Comparison of ENCODE assay signal across 9 cellular contexts in genomic region chr17:39652635-39653315, GRCh38. TPM values are rescaled to one million over a fixed set of nuclear protein-coding genes. Genes with fewer than 3 reads are reported as not detected.
DNase-seq lines count a peak whose midpoint lies in the region; ATAC-seq and TF ChIP-seq lines count a peak whose summit lies in the region.
"Had no signal": no experiment of that assay in that cellular context is flagged by ENCODE, and none has a peak within 500 bp of the region (broad histone marks: within the 10 kb centered on the region; RNA-seq: fewer than 3 reads in every experiment).

No MANE protein-coding gene starts in this region.

- peaks cover 46% of the 10 kb centered on the region for H3K36me3 Mint-ChIP-seq in CD8-positive, alpha-beta T cell
- H3K36me3 Mint-ChIP-seq in activated T-cell treated with anti-CD3 and anti-CD28 coated beads, Interleukin-2, amount 50 U/mL, for 4 hours (ENCODE audit: insufficient read depth): peaks cover 11% of the 10 kb centered on the region
- H3K36me3 Mint-ChIP-seq in MCF 10A (ENCODE audit: insufficient read depth, unreplicated experiment): peaks cover 19% of the 10 kb centered on the region

- no peak overlapping the region for H3K4me3 ChIP-seq in CD8-positive, alpha-beta T cell (ENCODE audit: low read depth, low read length)
- no peak overlapping the region for H3K4me3 ChIP-seq in mucosa of descending colon

- H3K9me3 ChIP-seq in CD8-positive, alpha-beta T cell (ENCODE audit: low read length): no peaks in the 10 kb centered on the region
- no peaks in the 10 kb centered on the region for H3K9me3 ChIP-seq in mucosa of descending colon

- H3K9me3 Mint-ChIP-seq in CD8-positive, alpha-beta T cell: no peaks in the 10 kb centered on the region
- no peaks in the 10 kb centered on the region for H3K9me3 Mint-ChIP-seq in activated T-cell treated with anti-CD3 and anti-CD28 coated beads, Interleukin-2, amount 50 U/mL, for 4 hours
- no peaks in the 10 kb centered on the region for H3K9me3 Mint-ChIP-seq in MCF 10A (ENCODE audit: unreplicated experiment)
- H3K9me3 Mint-ChIP-seq: activated T-helper 2 cell treated with anti-CD3 and anti-CD28 coated beads, Interferon-gamma antibody, Interleukin-2, Interleukin-4, amounts not matched to agents 10 μg/mL and 5 μg/mL and 100 μg/mL, durations not matched to agents 14 hours and 24 hours and 36 hours had no signal

- peaks cover 5% of the 10 kb centered on the region for H3K36me3 ChIP-seq in CD8-positive, alpha-beta T cell (ENCODE audit: insufficient read depth, low read length)
- no peaks in the 10 kb centered on the region for H3K36me3 ChIP-seq in mucosa of descending colon (ENCODE audit: low read depth)

- H3K4me1 Mint-ChIP-seq in CD8-positive, alpha-beta T cell (ENCODE audit: low read depth): peaks cover 53% of the 10 kb centered on the region
- H3K4me1 Mint-ChIP-seq in activated T-cell treated with anti-CD3 and anti-CD28 coated beads, Interleukin-2, amount 50 U/mL, for 4 hours (ENCODE audit: low read depth): peaks cover 46% of the 10 kb centered on the region
- no peaks in the 10 kb centered on the region for H3K4me1 Mint-ChIP-seq in MCF 10A (ENCODE audit: insufficient read depth, unreplicated experiment)

- POLR2A ChIA-PET in CD8-positive, alpha-beta T cell (lab: Charles Lee): interaction anchor here (1.5 kb wide), 1 partner anchor 18 kb away, joined by 4 read pairs; no protein-coding TSS in a partner anchor
- POLR2A ChIA-PET in MCF 10A (lab: Yijun Ruan, JAX): interaction anchor here (0.6 kb wide), 1 partner anchor 47 kb away, joined by 3 read pairs; no protein-coding TSS in a partner anchor

- H3K27me3 ChIP-seq in CD8-positive, alpha-beta T cell (ENCODE audit: insufficient read depth, low read length): no peaks in the 10 kb centered on the region

- peak overlapping the region; percentile 85 for H3K27ac Mint-ChIP-seq in CD8-positive, alpha-beta T cell
- no peak overlapping the region for H3K27ac Mint-ChIP-seq in MCF 10A (ENCODE audit: low read depth, unreplicated experiment)

- no peak for TF ChIP-seq CTCF in CD8-positive, alpha-beta T cell (IDR thresholded peaks at IDR 0.05)
- TF ChIP-seq CTCF in mucosa of descending colon (IDR thresholded peaks at IDR 0.05): no peak
- no peak for TF ChIP-seq CTCF in MCF 10A (IDR thresholded peaks at IDR 0.05; ENCODE audit: unreplicated experiment)

- no peak overlapping the region for H3K4me3 Mint-ChIP-seq in CD8-positive, alpha-beta T cell
- H3K4me3 Mint-ChIP-seq in activated T-cell treated with anti-CD3 and anti-CD28 coated beads, Interleukin-2, amount 50 U/mL, for 4 hours: no peak overlapping the region
- H3K4me3 Mint-ChIP-seq in MCF 10A (ENCODE audit: unreplicated experiment): no peak overlapping the region

- no peak for DNase-seq in CD8-positive, alpha-beta T cell
- DNase-seq in anterior cingulate cortex (lab: John Stamatoyannopoulos, UW): peak in 40 of 58 donors; percentile 21 to 82 (median 56)
- peak in 1 of 3 donors; percentile 51 for DNase-seq in mucosa of descending colon
- no peak for DNase-seq in activated T-cell treated with anti-CD3 and anti-CD28 coated beads, Interleukin-2, amount 50 U/mL, for 4 hours
- no peak for DNase-seq in MCF 10A (ENCODE audit: unreplicated experiment)
- DNase-seq: DMS79, OCI-M1 had no signal

- peaks cover 31% of the 10 kb centered on the region for H3K4me1 ChIP-seq in CD8-positive, alpha-beta T cell (ENCODE audit: insufficient read depth, low read length)
- H3K4me1 ChIP-seq in mucosa of descending colon (ENCODE audit: low read depth): peaks cover 30% of the 10 kb centered on the region

- H3K27me3 Mint-ChIP-seq in CD8-positive, alpha-beta T cell (ENCODE audit: low read depth): no peaks in the 10 kb centered on the region
- no peaks in the 10 kb centered on the region for H3K27me3 Mint-ChIP-seq in activated T-cell treated with anti-CD3 and anti-CD28 coated beads, Interleukin-2, amount 50 U/mL, for 4 hours (ENCODE audit: low read depth)
- no peaks in the 10 kb centered on the region for H3K27me3 Mint-ChIP-seq in MCF 10A (ENCODE audit: insufficient read depth, unreplicated experiment)

- no peak overlapping the region for H3K27ac ChIP-seq in CD8-positive, alpha-beta T cell (ENCODE audit: low read depth, low read length)

- BruUV-seq in MCF 10A (replicated peaks; lab: Mats Ljungman, UMichigan): no TSS peak

- intact Hi-C loops in CD8-positive, alpha-beta T cell (cut with DNase I, micrococcal nuclease): no loop called here
- intact Hi-C loops in mucosa of descending colon (cut with DNase I, micrococcal nuclease): no loop called here
- intact Hi-C loops in MCF 10A (cut with micrococcal nuclease): no loop called here

- CTCF ChIA-PET in CD8-positive, alpha-beta T cell (lab: Charles Lee): interaction anchor here (1.4 to 10.0 kb wide), 11 partner anchors 12 to 105 kb away, joined by 4 to 143 read pairs (median 8); partner anchors contain the start of genes MIEN1, PNMT, STARD3 and TCAP
- CTCF ChIA-PET in MCF 10A (lab: Yijun Ruan, JAX): interaction anchor here (0.7 to 2.2 kb wide), 8 partner anchors 11 to 47 kb away, joined by 3 to 7 read pairs (median 5); partner anchors contain the start of gene ERBB2

- no peak for ATAC-seq in CD8-positive, alpha-beta T cell
- ATAC-seq in mucosa of descending colon: peak; percentile 59
- no peak for ATAC-seq in HG03045 (IDR thresholded peaks at IDR 0.05; ENCODE audit: unreplicated experiment)
- ATAC-seq in activated T-cell treated with anti-CD3 and anti-CD28 coated beads, Interleukin-2, amount 50 U/mL, for 4 hours: no peak

RNA-seq across cellular contexts. Expression of gene TCAP, which starts 12.4 kb away (rescaled TPM):
- total RNA-seq in CD8-positive, alpha-beta T cell: 1 to 10 TPM; 4.2 to 5.2 TPM
- total RNA-seq in mucosa of descending colon (1 to 10 TPM in 2 of 3 donors, under 1 TPM in 1; 0.96 to 3.4 (median 1.5) TPM), MCF 10A (2022) (0.37 and 0.71 TPM in 2 replicates)
- 1 to 10 TPM in 2 of 3 donors, under 1 TPM in 1; 0.73 to 1.4 (median 1.4) TPM for total RNA-seq in activated T-cell treated with anti-CD3 and anti-CD28 coated beads, Interleukin-2, amount 50 U/mL, for 4 hours

RNA-seq across cellular contexts. Expression of gene PNMT, which starts 15.5 kb away (rescaled TPM):
- under 1 TPM in 1 of 2 experiments, not detected in 1; 0.43 TPM for total RNA-seq in CD8-positive, alpha-beta T cell
- total RNA-seq in mucosa of descending colon (1 to 10 TPM in 2 of 3 donors, under 1 TPM in 1; 0.23 to 2.0 (median 1.5) TPM), MCF 10A (2022) (not detected in 2 replicates)
- total RNA-seq in activated T-cell treated with anti-CD3 and anti-CD28 coated beads, Interleukin-2, amount 50 U/mL, for 4 hours: not detected
- total RNA-seq: activated T-helper 2 cell treated with anti-CD3 and anti-CD28 coated beads, Interferon-gamma antibody, Interleukin-2, Interleukin-4, amounts not matched to agents 10 μg/mL and 5 μg/mL and 100 μg/mL, durations not matched to agents 14 hours and 24 hours and 36 hours had no signal

RNA-seq across cellular contexts. Expression of gene STARD3, which starts 15.8 kb away (rescaled TPM):
- total RNA-seq in CD8-positive, alpha-beta T cell: 100 to 1,000 TPM; 102 to 118 TPM
- total RNA-seq in mucosa of descending colon (10 to 100 TPM; 36.1 to 58.8 (median 57.6) TPM), MCF 10A (2022) (30.1 and 31.1 TPM in 2 replicates)
- 10 to 100 TPM; 66.0 to 67.1 (median 66.4) TPM for total RNA-seq in activated T-cell treated with anti-CD3 and anti-CD28 coated beads, Interleukin-2, amount 50 U/mL, for 4 hours

RNA-seq across cellular contexts. Expression of gene PPP1R1B, which starts 26.0 kb away (rescaled TPM):
- total RNA-seq in CD8-positive, alpha-beta T cell: not detected
- 100 to 1,000 TPM; 108 to 362 (median 356) TPM for total RNA-seq in mucosa of descending colon
- under 1 TPM in 1 of 3 donors, not detected in 2; 0.18 TPM for total RNA-seq in activated T-cell treated with anti-CD3 and anti-CD28 coated beads, Interleukin-2, amount 50 U/mL, for 4 hours
- total RNA-seq in MCF 10A (2022): not detected in 2 replicates
- total RNA-seq: activated T-helper 2 cell treated with anti-CD3 and anti-CD28 coated beads, Interferon-gamma antibody, Interleukin-2, Interleukin-4, amounts not matched to agents 10 μg/mL and 5 μg/mL and 100 μg/mL, durations not matched to agents 14 hours and 24 hours and 36 hours had no signal

RNA-seq across cellular contexts. Expression of gene PGAP3, which starts 35.1 kb away (rescaled TPM):
- total RNA-seq in CD8-positive, alpha-beta T cell: 10 to 100 TPM; 20.9 to 22.6 TPM
- total RNA-seq in mucosa of descending colon (10 to 100 TPM; 27.7 to 74.6 (median 47.9) TPM), MCF 10A (2022) (10.0 and 13.2 TPM in 2 replicates)
- 10 to 100 TPM; 14.6 to 16.5 (median 16.3) TPM for total RNA-seq in activated T-cell treated with anti-CD3 and anti-CD28 coated beads, Interleukin-2, amount 50 U/mL, for 4 hours

Comparison
In these comparisons a context has a peak if more than half of its experiments do, and no peak if none do; other contexts are left out.
1. DNase-seq: peak in anterior cingulate cortex (40 of 58); none in CD8-positive, alpha-beta T cell (0 of 7), activated T-cell treated with anti-CD3 and anti-CD28 coated beads, Interleukin-2, amount 50 U/mL, for 4 hours (single experiment) and MCF 10A (single experiment).